ENCODE assay signal across 19 cellular contexts in the genomic region with DNA sequence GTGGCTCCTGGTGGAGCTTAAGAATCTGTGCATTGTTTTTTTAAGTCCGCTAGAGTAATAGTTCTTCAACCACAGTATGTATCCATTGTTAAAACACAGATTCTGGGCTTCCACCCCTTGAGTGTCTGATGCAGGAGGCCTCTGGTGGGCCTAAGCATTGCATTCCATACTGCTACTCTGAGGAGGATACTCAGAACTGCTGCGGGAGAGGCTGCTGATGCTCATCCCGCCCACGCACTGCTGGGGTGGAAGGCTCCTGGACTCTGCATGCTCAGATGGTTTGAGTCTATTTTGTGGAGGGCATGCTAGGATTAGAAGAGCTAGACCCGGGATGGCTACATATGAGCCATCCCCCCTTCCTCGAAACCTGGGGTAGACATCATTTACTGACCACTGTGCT.
DNase-seq lines count a peak whose midpoint lies in the region; ATAC-seq, FAIRE-seq and TF ChIP-seq lines count a peak whose summit lies in the region.
"Had no signal": no experiment of that assay in that cellular context is flagged by ENCODE, and none has a peak within 500 bp of the region (broad histone marks: within the 10 kb centered on the region; RNA-seq: fewer than 3 reads in every experiment).

No MANE protein-coding gene starts in this region.

- TF ChIP-seq EP300 in esophagus muscularis mucosa (IDR thresholded peaks at IDR 0.05) = no peak

- no peaks in the 10 kb centered on the region for H3K4me1 Mint-ChIP-seq in astrocyte (ENCODE audit: low read depth, unreplicated experiment)
- peaks cover 0 to under 1% of the 10 kb centered on the region in 2 donors for H3K4me1 Mint-ChIP-seq in effector memory CD8-positive, alpha-beta T cell (ENCODE audit: low read depth in 2 of 2)
- H3K4me1 Mint-ChIP-seq: CD4-positive, CD25-positive, alpha-beta regulatory T cell had no signal

- H3K27ac Mint-ChIP-seq in astrocyte (ENCODE audit: unreplicated experiment) = no peak overlapping the region
- H3K27ac Mint-ChIP-seq in effector memory CD8-positive, alpha-beta T cell = no peak overlapping the region
- H3K27ac Mint-ChIP-seq: CD4-positive, CD25-positive, alpha-beta regulatory T cell; H9 had no signal

- H3K27ac ChIP-seq in HEK293 (ENCODE audit: extremely low read depth, low read depth, low read length) (no peak overlapping the region), astrocyte (ENCODE audit: low read depth, low read length) (no peak overlapping the region), esophagus muscularis mucosa (replicated peaks in 1 of 4) (no peak overlapping the region), thyroid gland (peak overlapping the region in 2 of 3 donors; percentile 9 to 10)
- H3K27ac ChIP-seq: Peyer's patch had no signal

- H3K27me3 Mint-ChIP-seq in astrocyte (ENCODE audit: low read depth, unreplicated experiment) = peaks cover 4% of the 10 kb centered on the region
- H3K27me3 Mint-ChIP-seq in effector memory CD8-positive, alpha-beta T cell = peaks cover 17 to 23% of the 10 kb centered on the region in 2 donors
- H3K27me3 Mint-ChIP-seq: CD4-positive, CD25-positive, alpha-beta regulatory T cell had no signal

- no peak for ATAC-seq in effector memory CD8-positive, alpha-beta T cell (replicated peaks)
- ATAC-seq: HepG2, Right ventricle myocardium inferior had no signal

- intact Hi-C loops in esophagus muscularis mucosa (cut with DNase I) (no loop called here), thyroid gland (cut with DNase I) (no loop called here)

- no peaks in the 10 kb centered on the region for H3K79me2 ChIP-seq in astrocyte (ENCODE audit: insufficient read depth, low read length)

- H3K36me3 Mint-ChIP-seq in astrocyte (ENCODE audit: low read depth, unreplicated experiment) = peaks cover 3% of the 10 kb centered on the region
- no peaks in the 10 kb centered on the region for H3K36me3 Mint-ChIP-seq in effector memory CD8-positive, alpha-beta T cell (ENCODE audit: insufficient read depth)
- H3K36me3 Mint-ChIP-seq: CD4-positive, CD25-positive, alpha-beta regulatory T cell had no signal

- no peak overlapping the region for H3K4me2 ChIP-seq in astrocyte (ENCODE audit: low read length)

- no peak for FAIRE-seq in astrocyte (lab: Jason Lieb, UNC)
- FAIRE-seq: G401.6, HepG2 had no signal

- DNase-seq in astrocyte (ENCODE audit: low read depth) (peak; percentile 46), esophagus muscularis mucosa (ENCODE audit: extremely low spot score) (peak; percentile 72), thyroid gland (peak; percentile 13 to 28), SKM-1 treated with dmso at 0.1 percent for 144 hours (lab: John Stamatoyannopoulos, UW; ENCODE audit: unreplicated experiment) (no peak)
- no peak for DNase-seq in stimulated activated CD4-positive, alpha-beta T cell treated with anti-CD3 and anti-CD28 coated beads, Interleukin-2, amount 100 ng/mL, for 24 hours
- no peak for DNase-seq in effector memory CD8-positive, alpha-beta T cell
- DNase-seq: BE2C; CD4-positive, CD25-positive, alpha-beta regulatory T cell; DMS 273 treated with DMSO at 0.1 percent for 48 hours; DND-41; H9; NCI-H1930; NCI-H446; NCI-H526 treated with DMSO at 0.1 percent for 48 hours; Peyer's patch had no signal

- CTCF ChIA-PET in HEK293 (lab: Yijun Ruan, JAX) = interaction anchor here (0.6 kb wide), 2 partner anchors 149 to 1442 kb away, joined by 3 read pairs; no protein-coding TSS in a partner anchor

- H3K9ac ChIP-seq in astrocyte (ENCODE audit: low read length) = no peak overlapping the region

- no peak overlapping the region for H3K4me3 Mint-ChIP-seq in astrocyte (ENCODE audit: unreplicated experiment)
- H3K4me3 Mint-ChIP-seq in effector memory CD8-positive, alpha-beta T cell = no peak overlapping the region
- H3K4me3 Mint-ChIP-seq: CD4-positive, CD25-positive, alpha-beta regulatory T cell; H9 had no signal

- H3K27me3 ChIP-seq in astrocyte (ENCODE audit: insufficient read depth, low read length) (no peaks in the 10 kb centered on the region), esophagus muscularis mucosa (no peaks in the 10 kb centered on the region), thyroid gland (no peaks in the 10 kb centered on the region)
- H3K27me3 ChIP-seq: BE2C, Peyer's patch had no signal

- TF ChIP-seq POLR2A in esophagus muscularis mucosa (IDR thresholded peaks at IDR 0.05; ENCODE audit: low read depth) (no peak), thyroid gland (IDR thresholded peaks at IDR 0.05) (no peak)

- H3K36me3 ChIP-seq in HEK293 (ENCODE audit: control insufficient read depth in 2 of 2, insufficient read depth in 1 of 2, low read length in 2 of 2) (no peaks in the 10 kb centered on the region), astrocyte (ENCODE audit: insufficient read depth, low read length) (no peaks in the 10 kb centered on the region), esophagus muscularis mucosa (no peaks in the 10 kb centered on the region), thyroid gland (no peaks in the 10 kb centered on the region)
- H3K36me3 ChIP-seq: BE2C, Peyer's patch had no signal

- no peaks in the 10 kb centered on the region for H3K4me1 ChIP-seq in HEK293 (ENCODE audit: control insufficient read depth, insufficient read depth, low read length)
- H3K4me1 ChIP-seq in astrocyte (ENCODE audit: insufficient read depth, low read length) = no peaks in the 10 kb centered on the region
- peaks cover 0 to 4% (median 0%) of the 10 kb centered on the region in 4 donors for H3K4me1 ChIP-seq in esophagus muscularis mucosa
- peaks cover 26 to 41% of the 10 kb centered on the region in 2 donors for H3K4me1 ChIP-seq in thyroid gland
- H3K4me1 ChIP-seq: BE2C, Peyer's patch had no signal

- H2AFZ ChIP-seq in astrocyte (ENCODE audit: low read depth, low read length) = no peak overlapping the region

- WGBS in esophagus muscularis mucosa = 88% methylated on average over 6 of the region's 6 CpGs
- WGBS in thyroid gland, 2 donors = 66 to 72% methylated on average over 6 of the region's 6 CpGs

- H3K4me3 ChIP-seq in HEK293 (ENCODE audit: low read depth, low read length) (no peak overlapping the region), astrocyte (ENCODE audit: insufficient read depth, low read depth, low read length) (no peak overlapping the region), esophagus muscularis mucosa (no peak overlapping the region), thyroid gland (replicated peaks in 1 of 3) (no peak overlapping the region)
- H3K4me3 ChIP-seq: Peyer's patch had no signal

- POLR2A ChIA-PET in HEK293 (lab: Yijun Ruan, JAX) = no interaction called here

- no peak for TF ChIP-seq CTCF in HEK293 (tag by site-specific recombination; IDR thresholded peaks at IDR 0.05)
- TF ChIP-seq CTCF in astrocyte (IDR thresholded peaks at IDR 0.05; ENCODE audit: insufficient read depth, low read depth, low read length) = no peak
- TF ChIP-seq CTCF in esophagus muscularis mucosa (IDR thresholded peaks at IDR 0.05) = no peak
- no peak for TF ChIP-seq CTCF in thyroid gland (IDR thresholded peaks at IDR 0.05)

- H3K9me3 ChIP-seq in HEK293 (ENCODE audit: control insufficient read depth, insufficient read depth, low read depth, low read length) (no peaks in the 10 kb centered on the region), astrocyte (ENCODE audit: insufficient read depth, low read depth, low read length) (no peaks in the 10 kb centered on the region), esophagus muscularis mucosa (no peaks in the 10 kb centered on the region), thyroid gland (no peaks in the 10 kb centered on the region)
- H3K9me3 ChIP-seq: BE2C, Peyer's patch had no signal

- peaks cover 8% of the 10 kb centered on the region for H3K9me3 Mint-ChIP-seq in astrocyte (ENCODE audit: unreplicated experiment)
- no peaks in the 10 kb centered on the region for H3K9me3 Mint-ChIP-seq in effector memory CD8-positive, alpha-beta T cell
- H3K9me3 Mint-ChIP-seq: H9 had no signal

- no peaks in the 10 kb centered on the region for H4K20me1 ChIP-seq in astrocyte (ENCODE audit: insufficient read depth, low read length)

TF ChIP-seq in HEK293, 187 proteins besides CTCF, POLR2A, EP300 and RAD21:
- 0 out of 2 replicates have a peak, but pooled peaks have one; percentile 30 for TF ChIP-seq EGR2 (tag by site-specific recombination; IDR thresholded peaks at IDR 0.05; ENCODE audit: low read depth)
- TF ChIP-seq ZBTB20 (tag by site-specific recombination; IDR thresholded peaks at IDR 0.05) = 0 out of 2 replicates have a peak, but pooled peaks have one; percentile 48
- no peak for TF ChIP-seq KLF7 (tag by site-specific recombination; IDR thresholded peaks at IDR 0.05; ENCODE audit: borderline replicate concordance)
- TF ChIP-seq ZFHX2 (tag by site-specific recombination; conservative IDR thresholded peaks at IDR 0.05) = peak; percentile 53

Comparison
In these comparisons a context has a peak if more than half of its experiments do, and no peak if none do; other contexts are left out.
1. H3K27ac ChIP-seq: peak in thyroid gland (2 of 3); none in HEK293 (single experiment), astrocyte (single experiment) and esophagus muscularis mucosa (0 of 4).
2. DNase-seq: peak in astrocyte (single experiment), esophagus muscularis mucosa (single experiment) and thyroid gland (2 of 2); none in stimulated activated CD4-positive, alpha-beta T cell treated with anti-CD3 and anti-CD28 coated beads, Interleukin-2, amount 100 ng/mL, for 24 hours (0 of 2), SKM-1 treated with dmso at 0.1 percent for 144 hours (single experiment) and effector memory CD8-positive, alpha-beta T cell (0 of 3).